ENCODE assay signal across 1 cellular context in genomic region chr12:11607313-11608081, GRCh38.
TF ChIP-seq lines count a peak whose summit lies in the region.

No MANE protein-coding gene starts in this region.

TF ChIP-seq in HepG2, 621 proteins besides CTCF, POLR2A, EP300 and RAD21 (continued from another document and continues in another):
- TF ChIP-seq MLXIP (CRISPR knock-in tag; IDR thresholded peaks at IDR 0.05; ENCODE audit: borderline replicate concordance) = no peak
- peak; percentile 59 for TF ChIP-seq SALL1 (CRISPR knock-in tag; IDR thresholded peaks at IDR 0.05)
- no peak for TF ChIP-seq ZNF761 (CRISPR knock-in tag; conservative IDR thresholded peaks at IDR 0.05)
- TF ChIP-seq CEBPB (IDR thresholded peaks at IDR 0.05; ENCODE audit: borderline replicate concordance, low read depth, low read length) = peak; percentile 6; the same call in 1 of the 2 replicates
- TF ChIP-seq ZNF441 (CRISPR knock-in tag; IDR thresholded peaks at IDR 0.05; ENCODE audit: borderline replicate concordance) = no peak
- TF ChIP-seq DNMT1 (CRISPR knock-in tag; IDR thresholded peaks at IDR 0.05) = no peak
- TF ChIP-seq NCOR1 (IDR thresholded peaks at IDR 0.05; ENCODE audit: borderline replicate concordance, low read length) = peak; percentile 88
- peak; percentile 33 for TF ChIP-seq SKI (IDR thresholded peaks at IDR 0.05; ENCODE audit: partially characterized antibody)
- peak; percentile 65; the same call in 1 of the 2 replicates for TF ChIP-seq SNAPC4 (CRISPR knock-in tag; IDR thresholded peaks at IDR 0.05)
- TF ChIP-seq KLF6 (CRISPR knock-in tag; IDR thresholded peaks at IDR 0.05) = no peak
- TF ChIP-seq FOXM1 (CRISPR knock-in tag; IDR thresholded peaks at IDR 0.05) = no peak
- TF ChIP-seq CREB3 (CRISPR knock-in tag; IDR thresholded peaks at IDR 0.05) = no peak
- TF ChIP-seq ASH2L (IDR thresholded peaks at IDR 0.05; ENCODE audit: insufficient read length, low read depth, low read length) = peak; percentile 66
- TF ChIP-seq PRDM15 (CRISPR knock-in tag; IDR thresholded peaks at IDR 0.05) = peak; percentile 73; the same call in 1 of the 2 replicates
- TF ChIP-seq ZZZ3 (CRISPR knock-in tag; IDR thresholded peaks at IDR 0.05; ENCODE audit: borderline replicate concordance) = peak; percentile 49; the same call in 1 of the 2 replicates
- no peak for TF ChIP-seq NFYB (CRISPR knock-in tag; IDR thresholded peaks at IDR 0.05)
- TF ChIP-seq FOSL2 (CRISPR knock-in tag; IDR thresholded peaks at IDR 0.05) = peak; percentile 51
- TF ChIP-seq ZNF484 (CRISPR knock-in tag; IDR thresholded peaks at IDR 0.05; ENCODE audit: borderline replicate concordance, low read depth) = no peak
- peak; percentile 62; the same call in 1 of the 2 replicates for TF ChIP-seq SNAPC2 (CRISPR knock-in tag; IDR thresholded peaks at IDR 0.05)
- no peak for TF ChIP-seq ZNF414 (CRISPR knock-in tag; IDR thresholded peaks at IDR 0.05)
- 0 out of 2 replicates have a peak, but pooled peaks have one; percentile 37 for TF ChIP-seq ZNF605 (CRISPR knock-in tag; IDR thresholded peaks at IDR 0.05)
- no peak for TF ChIP-seq MAFF (IDR thresholded peaks at IDR 0.05; ENCODE audit: low read depth, low read length)
- 0 out of 2 replicates have a peak, but pooled peaks have one; percentile 19 for TF ChIP-seq ZNF770 (CRISPR knock-in tag; IDR thresholded peaks at IDR 0.05)
- TF ChIP-seq PAXIP1 (CRISPR knock-in tag; conservative IDR thresholded peaks at IDR 0.05) = peak; percentile 66; the same call in 1 of the 2 replicates
- TF ChIP-seq SPEN (CRISPR knock-in tag; IDR thresholded peaks at IDR 0.05; ENCODE audit: low read depth) = peak; percentile 87; the same call in 1 of the 2 replicates
- TF ChIP-seq MYPOP (CRISPR knock-in tag; IDR thresholded peaks at IDR 0.05) = no peak
- TF ChIP-seq RARA (CRISPR knock-in tag; IDR thresholded peaks at IDR 0.05) = peak; percentile 14; the same call in 1 of the 2 replicates
- no peak for TF ChIP-seq GTF3A (CRISPR knock-in tag; conservative IDR thresholded peaks at IDR 0.05)
- TF ChIP-seq TBX2 (CRISPR knock-in tag; IDR thresholded peaks at IDR 0.05; ENCODE audit: borderline replicate concordance) = peak; percentile 49; the same call in 1 of the 2 replicates
